In the genomic region with DNA sequence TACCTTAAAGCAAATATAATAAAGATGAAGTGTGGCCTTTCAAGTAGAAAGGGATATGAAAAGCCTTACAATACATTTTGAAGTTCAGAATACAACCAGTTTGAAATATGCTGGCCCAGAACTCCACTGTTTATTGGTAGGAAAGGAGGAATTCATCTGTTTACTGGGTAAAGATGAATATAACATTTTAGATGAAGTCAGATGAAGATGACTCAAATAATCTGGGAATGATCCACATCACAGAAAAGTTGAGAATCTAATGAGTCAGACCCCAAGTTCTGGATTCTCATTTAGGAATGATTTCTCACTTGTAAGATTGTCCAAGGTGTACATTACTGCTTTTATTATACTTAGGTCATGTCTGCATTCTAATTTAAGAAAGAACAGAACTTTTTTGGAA, we compare ENCODE assay signal across 26 cellular contexts. TPM values are rescaled to one million over a fixed set of nuclear protein-coding genes. Genes with fewer than 3 reads are reported as not detected.
DNase-seq lines count a peak whose midpoint lies in the region; ATAC-seq, FAIRE-seq and TF ChIP-seq lines count a peak whose summit lies in the region.
"Had no signal": no experiment of that assay in that cellular context is flagged by ENCODE, and none has a peak within 500 bp of the region (broad histone marks: within the 10 kb centered on the region; RNA-seq: fewer than 3 reads in every experiment).

No MANE protein-coding gene starts in this region.

- in situ Hi-C loops in HepG2 (cut with HindIII; ENCODE audit: extremely low pct_ligation_motif_present, low pct_unique_long_range_greater_than_20kb): no loop called here

- H3K9me3 Mint-ChIP-seq in activated T-cell treated with anti-CD3 and anti-CD28 coated beads, Interleukin-2, amount 50 U/mL, for 24 hours: no peaks in the 10 kb centered on the region
- H3K9me3 Mint-ChIP-seq: CD4-positive, alpha-beta memory T cell; nephron had no signal

- H3K27me3 Mint-ChIP-seq in activated T-cell treated with anti-CD3 and anti-CD28 coated beads, Interleukin-2, amount 50 U/mL, for 24 hours: no peaks in the 10 kb centered on the region
- H3K27me3 Mint-ChIP-seq: CD4-positive, alpha-beta memory T cell had no signal

- DNase-seq in ELR (ENCODE audit: low read depth): peak; percentile 46
- DNase-seq in NCI-H226: peak; percentile 8
- peak; percentile 30 for DNase-seq in fibroblast of gingiva (ENCODE audit: low read depth)
- no peak for DNase-seq in urothelium cell line (ENCODE audit: low spot score)
- no peak for DNase-seq in trophoblast cell
- DNase-seq in HepG2 (ENCODE audit: low spot score): no peak
- DNase-seq in activated T-cell treated with anti-CD3 and anti-CD28 coated beads, Interleukin-2, amount 50 U/mL, for 24 hours: no peak
- DNase-seq: activated CD4-positive, alpha-beta T cell treated with anti-CD3 and anti-CD28 coated beads, Interleukin-2, amount 50 U/mL, for 1 hour; activated naive CD4-positive, alpha-beta T cell treated with Interleukin-2 at 50 U/mL for 16 hours; activated T-cell treated with anti-CD3 and anti-CD28 coated beads, Interleukin-2, amount 50 U/mL, for 72 hours; adrenal gland; AML-193; brain microvascular endothelial cell; CD4-positive, alpha-beta memory T cell; foreskin melanocyte; GDM1; NCI-H1092 treated with DMSO at 0.1 percent for 48 hours; NCI-H1930; NCI-H524 treated with DMSO at 0.1 percent for 48 hours; retina; SHP77 treated with DMSO at 0.1 percent for 48 hours; upper lobe of right lung had no signal

- H3K36me3 Mint-ChIP-seq in activated T-cell treated with anti-CD3 and anti-CD28 coated beads, Interleukin-2, amount 50 U/mL, for 24 hours (ENCODE audit: low read depth): peaks cover 15% of the 10 kb centered on the region
- H3K36me3 Mint-ChIP-seq: WTC11 had no signal

- peaks cover 2% of the 10 kb centered on the region for H3K4me1 Mint-ChIP-seq in activated T-cell treated with anti-CD3 and anti-CD28 coated beads, Interleukin-2, amount 50 U/mL, for 24 hours (ENCODE audit: low read depth)
- H3K4me1 Mint-ChIP-seq: CD4-positive, alpha-beta memory T cell; nephron had no signal

- no peak overlapping the region for H4K8ac ChIP-seq in trophoblast cell (ENCODE audit: low read depth, low read length)

- H3K36me3 ChIP-seq in trophoblast cell (ENCODE audit: control insufficient read depth in 1 of 2, insufficient read depth in 2 of 2, low read length in 2 of 2) (no peaks in the 10 kb centered on the region), HepG2 (replicated peaks in 1 of 2; ENCODE audit: control insufficient read depth in 1 of 2, insufficient read depth in 2 of 2, low read length in 2 of 2) (no peaks in the 10 kb centered on the region)
- H3K36me3 ChIP-seq: adrenal gland, brain microvascular endothelial cell had no signal

- H2BK5ac ChIP-seq in trophoblast cell (ENCODE audit: low read depth, low read length, poor library complexity): no peak overlapping the region

- H3K18ac ChIP-seq in trophoblast cell (ENCODE audit: low read length): no peak overlapping the region

- no peak overlapping the region for H3K4ac ChIP-seq in trophoblast cell (ENCODE audit: low read depth, low read length)

- H3K4me3 ChIP-seq in trophoblast cell (ENCODE audit: low read depth, low read length) (no peak overlapping the region), HepG2 (replicated peaks in 1 of 3; ENCODE audit: insufficient read depth in 1 of 3, low read depth in 2 of 3, low read length in 3 of 3) (no peak overlapping the region)
- H3K4me3 ChIP-seq: adrenal gland, lung, upper lobe of right lung had no signal

- H3K4me2 ChIP-seq in trophoblast cell (ENCODE audit: low read length) (no peak overlapping the region), HepG2 (ENCODE audit: low read depth, low read length) (no peak overlapping the region)

- H4K91ac ChIP-seq in trophoblast cell (ENCODE audit: low read depth, low read length): no peak overlapping the region

- H3K23ac ChIP-seq in trophoblast cell (ENCODE audit: low read length): no peak overlapping the region

- H3K14ac ChIP-seq in trophoblast cell (ENCODE audit: low read length): no peak overlapping the region

- H3K4me3 Mint-ChIP-seq in activated T-cell treated with anti-CD3 and anti-CD28 coated beads, Interleukin-2, amount 50 U/mL, for 24 hours: no peak overlapping the region
- H3K4me3 Mint-ChIP-seq: activated T-cell treated with anti-CD3 and anti-CD28 coated beads, Interleukin-2, amount 50 U/mL, for 72 hours; CD4-positive, alpha-beta memory T cell; nephron; WTC11 had no signal

- TF ChIP-seq EP300 in HepG2 (IDR thresholded peaks at IDR 0.05; ENCODE audit: low read depth in 2 of 2, low read length in 2 of 2) (no peak), HepG2 (CRISPR knock-in tag; IDR thresholded peaks at IDR 0.05; ENCODE audit: borderline replicate concordance) (no peak)

- H2BK12ac ChIP-seq in trophoblast cell (ENCODE audit: low read length): no peak overlapping the region

- H2AFZ ChIP-seq in trophoblast cell (ENCODE audit: insufficient read depth, low read length, poor library complexity) (no peak overlapping the region), HepG2 (ENCODE audit: low read length) (no peak overlapping the region)

- FAIRE-seq in urothelium cell line (lab: Jason Lieb, UNC): peak; percentile 55
- FAIRE-seq in HepG2 (lab: Jason Lieb, UNC): no peak
- FAIRE-seq: GM18507 had no signal

- H3K9ac ChIP-seq in trophoblast cell (ENCODE audit: low read length) (no peak overlapping the region), HepG2 (ENCODE audit: insufficient read depth, low read depth, low read length) (no peak overlapping the region)

- POLR2A ChIA-PET in HepG2 (lab: Yijun Ruan, JAX): no interaction called here

- H3K27ac ChIP-seq in trophoblast cell (ENCODE audit: low read depth, low read length) (no peak overlapping the region), HepG2 (ENCODE audit: extremely low read length, insufficient read depth, low read length) (no peak overlapping the region)
- H3K27ac ChIP-seq: adrenal gland, brain microvascular endothelial cell, upper lobe of right lung had no signal

- H4K20me1 ChIP-seq in HepG2 (ENCODE audit: insufficient read depth, low read length): no peaks in the 10 kb centered on the region

- no peaks in the 10 kb centered on the region for H3K9me3 ChIP-seq in trophoblast cell (ENCODE audit: insufficient read depth, low read depth, low read length)
- no peaks in the 10 kb centered on the region for H3K9me3 ChIP-seq in HepG2 (ENCODE audit: low read length)
- H3K9me3 ChIP-seq: adrenal gland, upper lobe of right lung had no signal

- no peak for ATAC-seq in HepG2
- ATAC-seq: activated T-cell treated with anti-CD3 and anti-CD28 coated beads, Interleukin-2, amount 50 U/mL, for 72 hours; upper lobe of right lung; WTC11 had no signal

- H4K12ac ChIP-seq in trophoblast cell (ENCODE audit: low read depth, low read length): no peak overlapping the region

- TF ChIP-seq POLR2A in HepG2 (IDR thresholded peaks at IDR 0.05; ENCODE audit: insufficient read depth in 1 of 2, low read depth in 2 of 2, low read length in 2 of 2): no peak

- H3K27me3 ChIP-seq in trophoblast cell (ENCODE audit: insufficient read depth, low read length): no peaks in the 10 kb centered on the region
- H3K27me3 ChIP-seq in HepG2 (ENCODE audit: control insufficient read depth in 1 of 2, insufficient read depth in 2 of 2, low read length in 2 of 2): no peaks in the 10 kb centered on the region
- H3K27me3 ChIP-seq: adrenal gland, brain microvascular endothelial cell, upper lobe of right lung had no signal

- no peak for TF ChIP-seq RAD21 in HepG2 (CRISPR knock-in tag; IDR thresholded peaks at IDR 0.05)

- H3K27ac Mint-ChIP-seq in activated T-cell treated with anti-CD3 and anti-CD28 coated beads, Interleukin-2, amount 50 U/mL, for 24 hours: no peak overlapping the region
- H3K27ac Mint-ChIP-seq: activated T-cell treated with anti-CD3 and anti-CD28 coated beads, Interleukin-2, amount 50 U/mL, for 72 hours; nephron; WTC11 had no signal

- H3K79me2 ChIP-seq in trophoblast cell (ENCODE audit: control insufficient read depth, insufficient read depth, low read length, poor library complexity): no peaks in the 10 kb centered on the region
- no peaks in the 10 kb centered on the region for H3K79me2 ChIP-seq in HepG2 (ENCODE audit: insufficient read depth, low read length)

- no TSS peak for BruUV-seq in HepG2 (replicated peaks; lab: Mats Ljungman, UMichigan)

- no peaks in the 10 kb centered on the region for H3K4me1 ChIP-seq in trophoblast cell (ENCODE audit: control insufficient read depth in 1 of 2, insufficient read depth in 2 of 2, low read length in 2 of 2)
- no peaks in the 10 kb centered on the region for H3K4me1 ChIP-seq in HepG2 (ENCODE audit: insufficient read depth, low read length)
- H3K4me1 ChIP-seq: adrenal gland, upper lobe of right lung had no signal

- H3K79me1 ChIP-seq in trophoblast cell (ENCODE audit: low read length): no peaks in the 10 kb centered on the region

- no peak overlapping the region for H2BK120ac ChIP-seq in trophoblast cell (ENCODE audit: insufficient read depth, low read length, poor library complexity)

- TF ChIP-seq CTCF in HepG2 (CRISPR knock-in tag; IDR thresholded peaks at IDR 0.05): no peak

- intact Hi-C loops in HepG2 (cut with micrococcal nuclease; ENCODE audit: unreplicated experiment): no loop called here

- CTCF ChIA-PET in HepG2 (lab: Yijun Ruan, JAX; ENCODE audit: low intra/inter-chr PET ratio, low total read pairs): no interaction called here

- H2AK5ac ChIP-seq in trophoblast cell (ENCODE audit: low read length): no peak overlapping the region

RNA-seq across cellular contexts. Expression of a gene that starts 21.2 kb away (rescaled TPM):
- polyA plus RNA-seq in trophoblast cell (2013): 1.2 and 1.3 TPM in 2 replicates
- total RNA-seq in HepG2 (2016; rRNA removed; fragmentation: Illumina TruSeq; extraction: Trizol): 1.2 and 1.4 TPM in 2 replicates
- total RNA-seq in HepG2 (2016; cell fraction: cytosol; rRNA removed; fragmentation: Illumina TruSeq; extraction: Trizol; ENCODE audit: low read depth): 1.1 and 1.3 TPM in 2 replicates
- 0.74 and 1.2 TPM in 2 replicates for total RNA-seq in HepG2 (2016; cell fraction: insoluble cytoplasmic fraction; rRNA removed; fragmentation: Illumina TruSeq; extraction: Trizol)
- total RNA-seq in HepG2 (2016; cell fraction: membrane; rRNA removed; fragmentation: Illumina TruSeq; extraction: Trizol): 0.34 and 0.49 TPM in 2 replicates
- 2.2 and 2.3 TPM in 2 replicates for total RNA-seq in HepG2 (2016; cell fraction: nucleus; rRNA removed; fragmentation: Illumina TruSeq; extraction: Trizol)
- polyA plus RNA-seq in HepG2 (2011; rRNA removed): 0.69 and 0.91 TPM in 2 replicates
- 0.16 and 0.24 TPM in 2 replicates for polyA plus RNA-seq in HepG2 (2011; cell fraction: cytosol; rRNA removed)
- polyA plus RNA-seq in HepG2 (2011; cell fraction: nucleus; rRNA removed): 1.3 and 1.7 TPM in 2 replicates
- 0.71 and 1.9 TPM in 2 replicates for polyA plus RNA-seq in HepG2 (2012)
- polyA plus RNA-seq in HepG2 (2016; cell fraction: cytosol; fragmentation: Illumina TruSeq; extraction: Trizol; ENCODE audit: low read depth): 0.03 TPM in 2 replicates
- 0.59 and 0.84 TPM in 2 replicates for polyA plus RNA-seq in HepG2 (2016; cell fraction: insoluble cytoplasmic fraction; fragmentation: Illumina TruSeq; extraction: Trizol; ENCODE audit: low read depth)
- polyA plus RNA-seq in HepG2 (2016; cell fraction: membrane; fragmentation: Illumina TruSeq; extraction: Trizol; ENCODE audit: low read depth): 0.07 and 0.14 TPM in 2 replicates
- 2.0 and 3.5 TPM in 2 replicates for polyA plus RNA-seq in HepG2 (2016; cell fraction: nucleus; fragmentation: Illumina TruSeq; extraction: Trizol; ENCODE audit: insufficient read depth, low read depth)
- 0.14 and 0.40 TPM in 2 replicates for polyA minus RNA-seq in HepG2 (2011; rRNA and poly(A)+ RNA removed; ENCODE audit: low replicate concordance)
- not detected in 2 replicates for polyA minus RNA-seq in HepG2 (2011; cell fraction: cytosol; rRNA and poly(A)+ RNA removed)
- polyA minus RNA-seq in HepG2 (2011; cell fraction: nucleus; rRNA and poly(A)+ RNA removed): 1.8 and 3.5 TPM in 2 replicates

RNA-seq across cellular contexts. Expression of a gene that starts 21.4 kb away (rescaled TPM):
- polyA plus RNA-seq in trophoblast cell (2013): 11.0 and 12.1 TPM in 2 replicates
- total RNA-seq in HepG2 (2016; rRNA removed; fragmentation: Illumina TruSeq; extraction: Trizol): 33.4 and 38.0 TPM in 2 replicates
- total RNA-seq in HepG2 (2016; cell fraction: cytosol; rRNA removed; fragmentation: Illumina TruSeq; extraction: Trizol; ENCODE audit: low read depth): 11.0 and 12.1 TPM in 2 replicates
- total RNA-seq in HepG2 (2016; cell fraction: insoluble cytoplasmic fraction; rRNA removed; fragmentation: Illumina TruSeq; extraction: Trizol): 36.8 and 38.6 TPM in 2 replicates
- total RNA-seq in HepG2 (2016; cell fraction: membrane; rRNA removed; fragmentation: Illumina TruSeq; extraction: Trizol): 23.6 and 28.2 TPM in 2 replicates
- 43.9 and 45.3 TPM in 2 replicates for total RNA-seq in HepG2 (2016; cell fraction: nucleus; rRNA removed; fragmentation: Illumina TruSeq; extraction: Trizol)
- polyA plus RNA-seq in HepG2 (2011; rRNA removed): 6.6 and 7.1 TPM in 2 replicates
- polyA plus RNA-seq in HepG2 (2011; cell fraction: cytosol; rRNA removed): 4.1 and 6.0 TPM in 2 replicates
- polyA plus RNA-seq in HepG2 (2011; cell fraction: nucleus; rRNA removed): 5.6 and 6.7 TPM in 2 replicates
- 10.0 and 10.9 TPM in 2 replicates for polyA plus RNA-seq in HepG2 (2012)
- 1.2 and 1.3 TPM in 2 replicates for polyA plus RNA-seq in HepG2 (2016; cell fraction: cytosol; fragmentation: Illumina TruSeq; extraction: Trizol; ENCODE audit: low read depth)
- polyA plus RNA-seq in HepG2 (2016; cell fraction: insoluble cytoplasmic fraction; fragmentation: Illumina TruSeq; extraction: Trizol; ENCODE audit: low read depth): 22.8 and 23.8 TPM in 2 replicates
- polyA plus RNA-seq in HepG2 (2016; cell fraction: membrane; fragmentation: Illumina TruSeq; extraction: Trizol; ENCODE audit: low read depth): 3.5 and 3.9 TPM in 2 replicates
- 28.1 and 37.6 TPM in 2 replicates for polyA plus RNA-seq in HepG2 (2016; cell fraction: nucleus; fragmentation: Illumina TruSeq; extraction: Trizol; ENCODE audit: insufficient read depth, low read depth)
- 13.2 and 38.2 TPM in 2 replicates for polyA minus RNA-seq in HepG2 (2011; rRNA and poly(A)+ RNA removed; ENCODE audit: low replicate concordance)
- polyA minus RNA-seq in HepG2 (2011; cell fraction: cytosol; rRNA and poly(A)+ RNA removed): 9.9 and 12.2 TPM in 2 replicates
- 31.5 and 45.8 TPM in 2 replicates for polyA minus RNA-seq in HepG2 (2011; cell fraction: nucleus; rRNA and poly(A)+ RNA removed)

Comparison
In these comparisons a context has a peak if more than half of its experiments do, and no peak if none do; other contexts are left out.
1. DNase-seq: peak in ELR (single experiment), NCI-H226 (single experiment) and fibroblast of gingiva (single experiment); none in urothelium cell line (single experiment), trophoblast cell (0 of 2), HepG2 (single experiment) and activated T-cell treated with anti-CD3 and anti-CD28 coated beads, Interleukin-2, amount 50 U/mL, for 24 hours (single experiment).